In the genomic region with DNA sequence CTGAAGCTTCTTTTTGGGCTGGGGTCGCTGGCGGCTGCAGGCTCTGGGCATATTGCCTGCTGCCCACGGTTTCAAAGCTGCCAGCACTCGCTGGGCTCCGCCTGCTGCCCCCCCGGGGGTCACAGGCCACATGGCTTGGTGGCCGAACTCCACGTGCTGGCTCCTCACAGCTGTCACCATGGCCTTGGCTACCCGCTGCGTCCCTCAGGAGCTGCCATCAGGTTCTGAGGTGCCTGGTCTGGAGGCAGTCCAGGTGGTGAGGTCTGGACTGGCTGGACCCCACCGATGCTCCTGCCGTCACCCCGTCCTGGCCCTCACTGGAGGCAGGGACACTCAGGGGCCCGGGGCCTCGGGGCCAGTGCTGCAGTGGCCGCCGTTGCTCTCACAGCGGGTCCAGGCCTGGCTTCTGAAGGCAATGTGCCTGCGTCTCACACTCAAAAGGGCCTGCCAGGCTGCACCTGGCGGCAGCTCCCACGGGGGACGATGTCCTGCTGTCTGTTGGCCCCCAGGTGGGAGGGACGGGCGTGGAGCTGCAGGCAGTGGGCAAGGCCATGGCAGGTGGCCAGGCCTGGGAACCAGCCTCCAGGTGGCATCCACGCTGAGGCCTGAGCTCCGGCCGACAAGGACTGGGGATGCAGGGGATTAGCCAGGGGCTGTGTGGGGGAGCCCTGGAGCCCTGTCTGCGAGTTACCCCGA, we compare ENCODE assay signal across 29 cellular contexts. TPM values are rescaled to one million over a fixed set of nuclear protein-coding genes. Genes with fewer than 3 reads are reported as not detected.
"Had no signal": no experiment of that assay in that cellular context is flagged by ENCODE, and none has a peak within 500 bp of the region (broad histone marks: within the 10 kb centered on the region; RNA-seq: fewer than 3 reads in every experiment).

No MANE protein-coding gene starts in this region.

- H3K36me3 ChIP-seq: breast epithelium had no signal

- H3K27me3 Mint-ChIP-seq: activated CD4-positive, alpha-beta memory T cell treated with anti-CD3 and anti-CD28 coated beads, Interleukin-2, amount 10 ng/mL, durations not matched to agents 7 days and 5 days; activated naive CD8-positive, alpha-beta T cell; activated T-helper 17 cell treated with anti-CD3 and anti-CD28 coated beads, Interleukin-2, amount 50 U/mL, for 72 hours had no signal

- H3K36me3 Mint-ChIP-seq: activated naive CD8-positive, alpha-beta T cell had no signal

- H3K27ac ChIP-seq: breast epithelium, SK-N-MC, VCaP had no signal

- H3K27ac Mint-ChIP-seq: activated CD4-positive, alpha-beta memory T cell treated with anti-CD3 and anti-CD28 coated beads, Interleukin-2, amount 10 ng/mL, durations not matched to agents 7 days and 5 days; activated naive CD4-positive, alpha-beta T cell treated with anti-CD3 and anti-CD28 coated beads for 36 hours; activated naive CD8-positive, alpha-beta T cell; activated T-helper 17 cell treated with anti-CD3 and anti-CD28 coated beads, Interleukin-2, amount 50 U/mL, for 72 hours had no signal

- H3K4me1 Mint-ChIP-seq: activated CD4-positive, alpha-beta memory T cell treated with anti-CD3 and anti-CD28 coated beads, Interleukin-2, amount 10 ng/mL, durations not matched to agents 7 days and 5 days; activated T-helper 17 cell treated with anti-CD3 and anti-CD28 coated beads, Interleukin-2, amount 50 U/mL, for 72 hours had no signal

- H3K9me3 Mint-ChIP-seq: activated CD4-positive, alpha-beta memory T cell treated with anti-CD3 and anti-CD28 coated beads, Interleukin-2, amount 10 ng/mL, durations not matched to agents 7 days and 5 days; activated naive CD4-positive, alpha-beta T cell treated with anti-CD3 and anti-CD28 coated beads for 36 hours; activated T-helper 17 cell treated with anti-CD3 and anti-CD28 coated beads, Interleukin-2, amount 50 U/mL, for 72 hours had no signal

- H3K4me1 ChIP-seq: breast epithelium had no signal

- H3K4me3 ChIP-seq: breast epithelium, SK-N-MC had no signal

- ATAC-seq: activated T-helper 17 cell treated with anti-CD3 and anti-CD28 coated beads, Interleukin-2, amount 50 U/mL, for 72 hours; Right ventricle myocardium inferior had no signal

- H3K4me3 Mint-ChIP-seq: activated CD4-positive, alpha-beta memory T cell treated with anti-CD3 and anti-CD28 coated beads, Interleukin-2, amount 10 ng/mL, durations not matched to agents 7 days and 5 days; activated naive CD4-positive, alpha-beta T cell treated with anti-CD3 and anti-CD28 coated beads for 36 hours; activated naive CD8-positive, alpha-beta T cell; activated T-helper 17 cell treated with anti-CD3 and anti-CD28 coated beads, Interleukin-2, amount 50 U/mL, for 72 hours had no signal

- DNase-seq: activated CD4-positive, alpha-beta memory T cell treated with anti-CD3 and anti-CD28 coated beads, Interleukin-2, amount 10 ng/mL, durations not matched to agents 7 days and 5 days; activated CD4-positive, alpha-beta T cell treated with anti-CD3 and anti-CD28 coated beads, Interleukin-2, amount 50 U/mL, for 1 hour; activated CD4-positive, CD25-positive, alpha-beta regulatory T cell; activated gamma-delta T cell; activated naive CD4-positive, alpha-beta T cell treated with anti-CD3 and anti-CD28 coated beads for 36 hours; activated T-cell treated with anti-CD3 and anti-CD28 coated beads for 4 hours; activated T-cell treated with anti-CD3 and anti-CD28 coated beads, Interleukin-2, amount 50 U/mL, for 48 hours; amygdala; KG1; NCI-H1048; NCI-H146; NCI-H187 treated with DMSO at 0.1 percent for 48 hours; NCI-H2171; NCI-H2227 treated with DMSO at 0.1 percent for 48 hours; NCI-H446 treated with DMSO at 0.1 percent for 48 hours; NCI-H526; NCI-H82; T-helper 1 cell had no signal

- H3K27me3 ChIP-seq: breast epithelium had no signal

- H3K9me3 ChIP-seq: breast epithelium had no signal

RNA-seq across cellular contexts. Expression of gene PRR35, which starts 19.4 kb away (rescaled TPM):
- total RNA-seq: activated CD4-positive, alpha-beta memory T cell treated with anti-CD3 and anti-CD28 coated beads, Interleukin-2, amount 10 ng/mL, durations not matched to agents 7 days and 5 days; activated CD8-positive, alpha-beta memory T cell treated with anti-CD3 and anti-CD28 coated beads for 36 hours; activated naive CD4-positive, alpha-beta T cell treated with anti-CD3 and anti-CD28 coated beads for 36 hours; activated T-helper 17 cell treated with anti-CD3 and anti-CD28 coated beads, Interleukin-2, amount 50 U/mL, for 72 hours; breast epithelium; M059J; OCI-LY7; Right ventricle myocardium inferior; RPMI7951; T-helper 2 cell treated with Interferon-gamma antibody and Interleukin-4, amounts not matched to agents 100 ng/mL and 5 ng/mL, for 36 hours had no signal
